Comparison of ENCODE assay signal across 9 cellular contexts in genomic region chr1:201348211-201348566, GRCh38. TPM values are rescaled to one million over a fixed set of nuclear protein-coding genes. Genes with fewer than 3 reads are reported as not detected.
DNase-seq lines count a peak whose midpoint lies in the region; ATAC-seq, FAIRE-seq and TF ChIP-seq lines count a peak whose summit lies in the region.
"Had no signal": no experiment of that assay in that cellular context is flagged by ENCODE, and none has a peak within 500 bp of the region (broad histone marks: within the 10 kb centered on the region; RNA-seq: fewer than 3 reads in every experiment).

No MANE protein-coding gene starts in this region.

- WGBS in pancreas, 2 donors, result 13% methylated on average over 6 of the region's 6 CpGs

- no peaks in the 10 kb centered on the region for H3K36me3 ChIP-seq in pancreas

- ATAC-seq in pancreas (peak in 3 of 4 donors; percentile 78 to 87 (median 83)), GM21529 (IDR thresholded peaks at IDR 0.05; ENCODE audit: unreplicated experiment) (no peak)

- H3K27me3 ChIP-seq in pancreas, result no peaks in the 10 kb centered on the region

- TF ChIP-seq CTCF in LNCAP (IDR thresholded peaks at IDR 0.05) (peak; percentile 74), fibroblast of mammary gland (conservative IDR thresholded peaks at IDR 0.05; ENCODE audit: control insufficient read depth, insufficient read depth, low read depth, low read length) (peak; percentile 70), pancreas (IDR thresholded peaks at IDR 0.05) (peak; percentile 22 to 42 (median 36))

- no peaks in the 10 kb centered on the region for H3K4me1 ChIP-seq in pancreas

- intact Hi-C loops in pancreas (cut with DNase I), result no loop called here

- H3K27ac ChIP-seq in pancreas, result no peak overlapping the region

- H3K4me3 ChIP-seq in fibroblast of mammary gland (ENCODE audit: control insufficient read depth, low read depth, low read length) (no peak overlapping the region), pancreas (no peak overlapping the region)

- DNase-seq in NCI-H748 (lab: John Stamatoyannopoulos, UW; ENCODE audit: unreplicated experiment), result peak; percentile 46
- DNase-seq in NCI-H748 treated with DMSO at 0.1 percent for 48 hours (lab: John Stamatoyannopoulos, UW), result no peak
- DNase-seq in SKM-1 treated with dmso at 0.1 percent for 144 hours (lab: John Stamatoyannopoulos, UW; ENCODE audit: unreplicated experiment), result peak; percentile 59
- peak; percentile 65 for DNase-seq in fibroblast of mammary gland (ENCODE audit: low read depth)
- peak in 3 of 6 donors; percentile 47 to 63 (median 52) for DNase-seq in pancreas
- DNase-seq in NCI-H2029 treated with DMSO at 0.1 percent for 48 hours (lab: John Stamatoyannopoulos, UW), result no peak

- FAIRE-seq in pancreas (lab: Jason Lieb, UNC), result no peak
- FAIRE-seq: G401.6 had no signal

- H3K9me3 ChIP-seq in pancreas, result no peaks in the 10 kb centered on the region

RNA-seq across cellular contexts. Expression of gene TNNT2, which starts 29.3 kb away (rescaled TPM):
- 1 to 10 TPM in 2 of 6 donors, under 1 TPM in 4; 0.06 to 3.0 (median 0.70) TPM for total RNA-seq in pancreas
- polyA plus RNA-seq in pancreas, result 1 to 10 TPM; 2.4 to 7.0 TPM

RNA-seq across cellular contexts. Expression of gene LAD1, which starts 50.9 kb away (rescaled TPM):
- total RNA-seq in pancreas, result 10 to 100 TPM; 28.7 to 62.5 (median 44.3) TPM
- polyA plus RNA-seq in pancreas, result 10 to 100 TPM; 37.3 to 56.3 TPM

Comparison
In these comparisons a context has a peak if more than half of its experiments do, and no peak if none do; other contexts are left out.
1. DNase-seq: peak in NCI-H748 (single experiment), SKM-1 treated with dmso at 0.1 percent for 144 hours (single experiment) and fibroblast of mammary gland (single experiment); none in NCI-H748 treated with DMSO at 0.1 percent for 48 hours (single experiment) and NCI-H2029 treated with DMSO at 0.1 percent for 48 hours (single experiment).
2. Peak in every context shown above with its lines, with median percentiles within 50 percentile points of each other: CTCF ChIP-seq.